1 cellular context compared by ENCODE assay signal in the genomic region with DNA sequence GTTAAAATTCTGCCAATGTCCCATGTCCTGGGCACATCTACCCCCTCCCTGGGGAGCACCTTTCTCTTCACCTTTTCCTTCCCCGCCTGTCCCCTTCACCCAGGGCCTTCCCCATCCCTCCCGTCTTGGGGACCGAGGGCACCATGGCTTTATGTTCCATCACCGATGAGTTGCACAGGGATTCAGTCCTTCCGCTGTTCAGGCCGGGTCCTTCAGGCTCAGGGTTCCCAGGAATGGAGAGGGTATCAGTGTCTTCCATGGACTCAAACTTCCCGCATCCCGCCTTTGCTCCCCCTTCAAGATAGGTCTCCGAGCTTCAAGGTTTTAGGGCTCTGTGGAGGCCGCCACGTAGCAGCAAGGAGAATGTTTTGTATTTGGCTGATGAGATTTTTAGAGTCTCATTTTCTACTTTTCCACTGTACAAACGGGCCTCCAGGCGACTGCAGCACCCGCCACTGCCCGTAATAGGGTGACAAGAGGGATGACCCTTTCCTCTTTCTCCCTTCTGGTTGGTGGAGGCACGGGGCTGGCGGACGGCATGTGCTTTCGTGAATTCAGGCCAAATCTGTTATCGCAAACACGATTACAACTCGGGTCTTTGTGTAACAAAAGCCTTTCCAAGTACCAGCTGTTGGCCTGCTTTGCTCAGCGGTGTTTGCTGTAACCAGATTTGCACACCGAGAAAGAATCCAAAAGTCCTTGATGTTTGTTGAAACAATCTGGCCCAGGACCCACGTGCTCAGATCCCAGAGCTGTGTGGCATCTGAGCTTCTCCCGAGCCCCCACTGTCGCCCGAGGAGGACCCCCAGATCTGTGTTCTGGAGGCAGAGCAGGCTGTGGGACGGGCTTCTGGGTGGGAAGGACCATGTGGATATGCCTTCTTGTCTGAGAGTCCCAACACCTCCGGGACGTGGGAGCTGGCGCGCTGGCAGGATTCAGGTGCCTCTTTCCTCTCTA.
TF ChIP-seq lines count a peak whose summit lies in the region.

No MANE protein-coding gene starts in this region.

TF ChIP-seq in HepG2, 621 proteins besides CTCF, POLR2A, EP300 and RAD21 (continued from another document and continues in another):
- TF ChIP-seq NFYB (CRISPR knock-in tag; IDR thresholded peaks at IDR 0.05) (peak; percentile 48), NFE2L2 (IDR thresholded peaks at IDR 0.05; ENCODE audit: low read length) (no peak), ZNF598 (CRISPR knock-in tag; IDR thresholded peaks at IDR 0.05; ENCODE audit: borderline replicate concordance) (peak; percentile 79; the same call in 1 of the 2 replicates), ZNF614 (CRISPR knock-in tag; IDR thresholded peaks at IDR 0.05; ENCODE audit: borderline replicate concordance) (peak; percentile 89; the same call in 1 of the 2 replicates), ZNF296 (CRISPR knock-in tag; conservative IDR thresholded peaks at IDR 0.05) (no peak), PRMT3 (CRISPR knock-in tag; IDR thresholded peaks at IDR 0.05; ENCODE audit: borderline replicate concordance, low read depth) (0 out of 2 replicates have a peak, but pooled peaks have one; percentile 37), ZXDC (CRISPR knock-in tag; IDR thresholded peaks at IDR 0.05) (peak; percentile 47; the same call in 1 of the 2 replicates), MYPOP (CRISPR knock-in tag; IDR thresholded peaks at IDR 0.05) (peak; percentile 86; the same call in 1 of the 2 replicates), ZNF747 (CRISPR knock-in tag; IDR thresholded peaks at IDR 0.05; ENCODE audit: borderline replicate concordance) (peak; percentile 68; the same call in 1 of the 2 replicates), SIX4 (CRISPR knock-in tag; IDR thresholded peaks at IDR 0.05) (peak; percentile 80), SNAPC5 (CRISPR knock-in tag; IDR thresholded peaks at IDR 0.05; ENCODE audit: borderline replicate concordance) (no peak), ZNF816 (CRISPR knock-in tag; IDR thresholded peaks at IDR 0.05; ENCODE audit: borderline replicate concordance) (no peak), HDAC6 (IDR thresholded peaks at IDR 0.05; ENCODE audit: low read depth, low read length) (no peak), NFYC (CRISPR knock-in tag; IDR thresholded peaks at IDR 0.05) (peak; percentile 62), SALL1 (CRISPR knock-in tag; IDR thresholded peaks at IDR 0.05) (peak; percentile 67), MIER3 (CRISPR knock-in tag; IDR thresholded peaks at IDR 0.05; ENCODE audit: borderline replicate concordance) (peak; percentile 63; the same call in 1 of the 2 replicates), TRIM24 (CRISPR knock-in tag; IDR thresholded peaks at IDR 0.05) (0 out of 2 replicates have a peak, but pooled peaks have one; percentile 12), CBX1 (IDR thresholded peaks at IDR 0.05; ENCODE audit: low read depth) (no peak), SIN3B (IDR thresholded peaks at IDR 0.05; ENCODE audit: low read length) (no peak), MXI1 (IDR thresholded peaks at IDR 0.05; ENCODE audit: borderline replicate concordance, low read depth, low read length) (peak; percentile 71; the same call in 2 of the 3 replicates), ASH2L (IDR thresholded peaks at IDR 0.05; ENCODE audit: insufficient read length, low read depth, low read length) (no peak), FOXP4 (CRISPR knock-in tag; IDR thresholded peaks at IDR 0.05) (peak; percentile 81), ZUFSP (CRISPR knock-in tag; IDR thresholded peaks at IDR 0.05; ENCODE audit: borderline replicate concordance) (no peak), HOXA3 (CRISPR knock-in tag; IDR thresholded peaks at IDR 0.05) (peak; percentile 79), NR3C1 (CRISPR knock-in tag; IDR thresholded peaks at IDR 0.05) (no peak), MED1 (CRISPR knock-in tag; IDR thresholded peaks at IDR 0.05) (peak; percentile 57), FOXP1 (IDR thresholded peaks at IDR 0.05) (no peak), FOXP1 (CRISPR knock-in tag; IDR thresholded peaks at IDR 0.05) (peak; percentile 75; the same call in 1 of the 2 replicates)
- TF ChIP-seq, protein P1, sequence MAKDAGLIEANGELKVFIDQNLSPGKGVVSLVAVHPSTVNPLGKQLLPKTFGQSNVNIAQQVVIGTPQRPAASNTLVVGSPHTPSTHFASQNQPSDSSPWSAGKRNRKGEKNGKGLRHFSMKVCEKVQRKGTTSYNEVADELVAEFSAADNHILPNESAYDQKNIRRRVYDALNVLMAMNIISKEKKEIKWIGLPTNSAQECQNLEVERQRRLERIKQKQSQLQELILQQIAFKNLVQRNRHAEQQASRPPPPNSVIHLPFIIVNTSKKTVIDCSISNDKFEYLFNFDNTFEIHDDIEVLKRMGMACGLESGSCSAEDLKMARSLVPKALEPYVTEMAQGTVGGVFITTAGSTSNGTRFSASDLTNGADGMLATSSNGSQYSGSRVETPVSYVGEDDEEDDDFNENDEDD (CRISPR knock-in tag; IDR thresholded peaks at IDR 0.05; ENCODE audit: borderline replicate concordance) = peak; percentile 70; the same call in 1 of the 2 replicates
- TF ChIP-seq, protein P2, sequence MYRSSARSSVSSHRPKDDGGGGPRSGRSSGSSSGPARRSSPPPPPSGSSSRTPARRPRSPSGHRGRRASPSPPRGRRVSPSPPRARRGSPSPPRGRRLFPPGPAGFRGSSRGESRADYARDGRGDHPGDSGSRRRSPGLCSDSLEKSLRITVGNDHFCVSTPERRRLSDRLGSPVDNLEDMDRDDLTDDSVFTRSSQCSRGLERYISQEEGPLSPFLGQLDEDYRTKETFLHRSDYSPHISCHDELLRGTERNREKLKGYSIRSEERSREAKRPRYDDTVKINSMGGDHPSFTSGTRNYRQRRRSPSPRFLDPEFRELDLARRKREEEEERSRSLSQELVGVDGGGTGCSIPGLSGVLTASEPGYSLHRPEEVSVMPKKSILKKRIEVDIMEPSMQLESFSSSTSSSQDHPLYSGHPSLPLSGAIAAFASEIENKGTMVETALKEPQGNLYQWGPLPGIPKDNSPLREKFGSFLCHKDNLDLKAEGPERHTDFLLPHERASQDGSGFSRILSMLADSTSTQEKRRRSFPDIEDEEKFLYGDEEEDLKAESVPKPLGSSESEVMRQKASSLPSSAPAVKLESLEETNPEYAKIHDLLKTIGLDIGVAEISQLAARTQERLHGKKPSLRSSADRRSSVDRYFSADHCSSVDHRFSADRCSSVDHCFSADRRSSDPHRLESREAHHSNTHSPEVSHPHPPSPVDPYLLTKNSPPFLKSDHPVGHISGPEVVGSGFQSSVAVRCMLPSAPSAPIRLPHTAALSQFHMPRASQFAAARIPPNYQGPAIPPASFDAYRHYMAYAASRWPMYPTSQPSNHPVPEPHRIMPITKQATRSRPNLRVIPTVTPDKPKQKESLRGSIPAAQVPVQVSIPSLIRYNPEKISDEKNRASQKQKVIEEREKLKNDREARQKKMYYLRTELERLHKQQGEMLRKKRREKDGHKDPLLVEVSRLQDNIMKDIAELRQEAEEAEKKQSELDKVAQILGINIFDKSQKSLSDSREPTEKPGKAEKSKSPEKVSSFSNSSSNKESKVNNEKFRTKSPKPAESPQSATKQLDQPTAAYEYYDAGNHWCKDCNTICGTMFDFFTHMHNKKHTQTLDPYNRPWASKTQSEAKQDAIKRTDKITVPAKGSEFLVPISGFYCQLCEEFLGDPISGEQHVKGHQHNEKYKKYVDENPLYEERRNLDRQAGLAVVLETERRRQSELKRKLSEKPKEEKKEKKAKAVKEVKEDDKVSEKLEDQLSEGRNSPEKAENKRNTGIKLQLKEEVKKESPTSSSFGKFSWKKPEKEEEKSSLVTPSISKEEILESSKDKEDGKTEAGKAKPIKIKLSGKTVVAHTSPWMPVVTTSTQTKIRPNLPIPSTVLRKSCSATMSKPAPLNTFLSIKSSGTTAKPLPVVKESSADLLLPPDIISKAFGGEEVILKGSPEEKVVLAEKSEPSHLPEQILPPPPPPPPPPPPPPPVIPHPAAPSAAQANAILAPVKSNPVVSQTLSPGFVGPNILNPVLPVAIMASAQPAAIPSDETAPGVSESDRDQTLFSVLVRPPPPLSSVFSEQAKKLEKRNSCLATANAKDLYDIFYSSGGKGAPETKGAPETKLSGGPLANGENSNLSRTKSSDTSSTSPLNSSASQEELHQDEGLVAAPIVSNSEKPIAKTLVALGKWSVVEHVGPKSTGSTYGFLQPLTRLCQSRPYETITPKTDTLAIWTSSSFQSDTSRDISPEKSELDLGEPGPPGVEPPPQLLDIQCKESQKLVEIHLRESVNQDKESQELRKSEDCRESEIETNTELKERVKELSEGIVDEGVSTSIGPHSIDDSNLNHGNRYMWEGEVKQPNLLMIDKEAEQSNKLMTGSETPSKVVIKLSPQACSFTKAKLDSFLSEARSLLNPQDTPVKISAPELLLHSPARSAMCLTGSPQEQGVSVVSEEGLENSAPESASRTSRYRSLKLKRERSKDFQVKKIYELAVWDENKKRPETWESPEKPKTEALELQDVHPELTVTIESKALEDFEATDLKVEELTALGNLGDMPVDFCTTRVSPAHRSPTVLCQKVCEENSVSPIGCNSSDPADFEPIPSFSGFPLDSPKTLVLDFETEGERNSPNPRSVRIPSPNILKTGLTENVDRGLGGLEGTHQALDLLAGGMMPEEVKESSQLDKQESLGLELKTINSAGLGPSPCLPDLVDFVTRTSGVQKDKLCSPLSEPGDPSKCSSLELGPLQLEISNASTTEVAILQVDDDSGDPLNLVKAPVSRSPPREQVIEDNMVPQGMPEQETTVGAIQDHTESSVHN (CRISPR knock-in tag; IDR thresholded peaks at IDR 0.05) = peak; percentile 25; the same call in 1 of the 2 replicates
- TF ChIP-seq, protein P3, sequence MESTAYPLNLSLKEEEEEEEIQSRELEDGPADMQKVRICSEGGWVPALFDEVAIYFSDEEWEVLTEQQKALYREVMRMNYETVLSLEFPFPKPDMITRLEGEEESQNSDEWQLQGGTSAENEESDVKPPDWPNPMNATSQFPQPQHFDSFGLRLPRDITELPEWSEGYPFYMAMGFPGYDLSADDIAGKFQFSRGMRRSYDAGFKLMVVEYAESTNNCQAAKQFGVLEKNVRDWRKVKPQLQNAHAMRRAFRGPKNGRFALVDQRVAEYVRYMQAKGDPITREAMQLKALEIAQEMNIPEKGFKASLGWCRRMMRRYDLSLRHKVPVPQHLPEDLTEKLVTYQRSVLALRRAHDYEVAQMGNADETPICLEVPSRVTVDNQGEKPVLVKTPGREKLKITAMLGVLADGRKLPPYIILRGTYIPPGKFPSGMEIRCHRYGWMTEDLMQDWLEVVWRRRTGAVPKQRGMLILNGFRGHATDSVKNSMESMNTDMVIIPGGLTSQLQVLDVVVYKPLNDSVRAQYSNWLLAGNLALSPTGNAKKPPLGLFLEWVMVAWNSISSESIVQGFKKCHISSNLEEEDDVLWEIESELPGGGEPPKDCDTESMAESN (CRISPR knock-in tag; conservative IDR thresholded peaks at IDR 0.05) = peak; percentile 55; the same call in 1 of the 2 replicates
- TF ChIP-seq, protein P4, sequence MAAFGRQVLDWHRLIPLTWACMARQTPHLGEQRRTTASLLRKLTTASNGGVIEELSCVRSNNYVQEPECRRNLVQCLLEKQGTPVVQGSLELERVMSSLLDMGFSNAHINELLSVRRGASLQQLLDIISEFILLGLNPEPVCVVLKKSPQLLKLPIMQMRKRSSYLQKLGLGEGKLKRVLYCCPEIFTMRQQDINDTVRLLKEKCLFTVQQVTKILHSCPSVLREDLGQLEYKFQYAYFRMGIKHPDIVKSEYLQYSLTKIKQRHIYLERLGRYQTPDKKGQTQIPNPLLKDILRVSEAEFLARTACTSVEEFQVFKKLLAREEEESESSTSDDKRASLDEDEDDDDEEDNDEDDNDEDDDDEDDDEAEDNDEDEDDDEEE (CRISPR knock-in tag; IDR thresholded peaks at IDR 0.05) = 0 out of 2 replicates have a peak, but pooled peaks have one; percentile 61
